1 cellular context compared by ENCODE assay signal in genomic region chr22:39220897-39221850, GRCh38.
TF ChIP-seq lines count a peak whose summit lies in the region.

No MANE protein-coding gene starts in this region.

TF ChIP-seq in HepG2, 621 proteins besides CTCF, POLR2A, EP300 and RAD21 (continued from another document):
- TF ChIP-seq HNRNPK (IDR thresholded peaks at IDR 0.05; ENCODE audit: low read depth, low read length, poor library complexity, severe bottlenecking) (no peak), GATA4 (IDR thresholded peaks at IDR 0.05; ENCODE audit: borderline replicate concordance, low read depth) (no peak), ARID5B (CRISPR knock-in tag; IDR thresholded peaks at IDR 0.05) (no peak), RCOR2 (CRISPR knock-in tag; IDR thresholded peaks at IDR 0.05) (no peak), GRHL1 (CRISPR knock-in tag; conservative IDR thresholded peaks at IDR 0.05) (no peak), ZNF362 (CRISPR knock-in tag; IDR thresholded peaks at IDR 0.05; ENCODE audit: borderline replicate concordance) (no peak), ZFX (CRISPR knock-in tag; IDR thresholded peaks at IDR 0.05; ENCODE audit: low read depth) (no peak), PHF5A (CRISPR knock-in tag; IDR thresholded peaks at IDR 0.05; ENCODE audit: low read depth, unreplicated experiment) (no peak), ZNF510 (CRISPR knock-in tag; IDR thresholded peaks at IDR 0.05; ENCODE audit: low read depth) (no peak), ZNF276 (CRISPR knock-in tag; IDR thresholded peaks at IDR 0.05; ENCODE audit: low read depth) (no peak)
